Comparison of ENCODE assay signal across 8 cellular contexts in the genomic region with DNA sequence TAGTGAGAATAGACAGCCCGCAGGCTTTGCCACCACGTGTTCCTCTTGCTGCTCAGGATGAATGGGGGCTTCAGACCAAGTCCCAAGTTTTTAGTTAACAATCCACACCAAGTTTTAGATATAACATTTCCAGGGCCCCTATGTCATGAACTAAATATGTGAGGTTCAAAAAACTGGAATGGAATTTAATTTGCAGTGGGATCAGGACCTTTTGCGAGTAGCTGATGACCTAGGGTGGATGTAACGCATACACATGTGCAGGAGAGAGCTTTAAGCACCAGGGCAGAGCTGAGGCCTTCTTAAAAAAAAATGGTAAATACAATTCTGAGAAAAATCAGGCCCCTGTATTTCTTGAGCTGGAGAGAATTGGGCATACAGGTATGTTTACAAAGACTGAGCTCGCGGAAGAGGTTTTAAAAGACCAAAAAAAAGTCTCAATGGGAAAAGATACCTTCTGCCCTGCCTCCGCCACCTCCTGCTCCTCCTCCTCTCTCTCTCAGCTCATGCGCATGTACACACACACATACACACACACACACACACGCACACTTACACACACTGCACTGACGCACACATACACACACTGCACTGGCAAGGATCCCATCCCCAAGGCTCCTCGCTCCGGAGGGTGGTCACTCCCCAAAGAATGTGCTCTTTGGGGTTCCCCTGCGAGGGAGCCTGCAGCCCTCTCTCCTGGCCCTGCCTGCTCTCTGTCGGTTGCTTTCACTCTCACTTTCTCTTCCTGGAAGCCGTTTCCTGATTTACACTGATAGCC. TPM values are rescaled to one million over a fixed set of nuclear protein-coding genes. Genes with fewer than 3 reads are reported as not detected.
A peak's percentile ranks its signal among the peaks of the same experiment; 100 is the strongest.
DNase-seq lines count a peak whose midpoint lies in the region; ATAC-seq and TF ChIP-seq lines count a peak whose summit lies in the region.

No MANE protein-coding gene starts in this region.

- H3K4me3 ChIP-seq in BLaER1 (peak overlapping the region; percentile 60), gastroesophageal sphincter (peak overlapping the region; percentile 51 to 52)

- peak overlapping the region; percentile 90 for H3K4me2 ChIP-seq in BLaER1

- H4K20me1 ChIP-seq in BLaER1: no peaks in the 10 kb centered on the region

- peaks cover 16% of the 10 kb centered on the region for H3K4me1 Mint-ChIP-seq in activated T-cell treated with anti-CD3 and anti-CD28 coated beads, Interleukin-2, amount 50 U/mL, for 24 hours (ENCODE audit: low read depth)
- peaks cover 11% of the 10 kb centered on the region for H3K4me1 Mint-ChIP-seq in progenitor cell of endocrine pancreas (ENCODE audit: low read depth)

- H3K4me3 Mint-ChIP-seq in activated T-cell treated with anti-CD3 and anti-CD28 coated beads, Interleukin-2, amount 50 U/mL, for 24 hours: peak overlapping the region; percentile 82
- H3K4me3 Mint-ChIP-seq in progenitor cell of endocrine pancreas (ENCODE audit: low read depth): peak overlapping the region; percentile 61

- H3K4me1 ChIP-seq in BLaER1: peaks cover 40% of the 10 kb centered on the region
- peaks cover 0 to 27% (median 0%) of the 10 kb centered on the region in 3 donors for H3K4me1 ChIP-seq in gastroesophageal sphincter

- intact Hi-C loops in posterior vena cava (cut with DNase I): no loop called here

- H3K27me3 ChIP-seq in BLaER1 (no peaks in the 10 kb centered on the region), gastroesophageal sphincter (no peaks in the 10 kb centered on the region)

- peak; percentile 86 for ATAC-seq in GM19452 (IDR thresholded peaks at IDR 0.05; ENCODE audit: unreplicated experiment)
- ATAC-seq in HG03520 (IDR thresholded peaks at IDR 0.05; ENCODE audit: unreplicated experiment): peak; percentile 79
- ATAC-seq in gastroesophageal sphincter: peak; percentile 51

- H3K9ac ChIP-seq in BLaER1: peak overlapping the region; percentile 73

- no peak for TF ChIP-seq EP300 in gastroesophageal sphincter (IDR thresholded peaks at IDR 0.05)

- H3K9me3 Mint-ChIP-seq in activated T-cell treated with anti-CD3 and anti-CD28 coated beads, Interleukin-2, amount 50 U/mL, for 24 hours: no peaks in the 10 kb centered on the region
- H3K9me3 Mint-ChIP-seq in progenitor cell of endocrine pancreas (ENCODE audit: low read depth): no peaks in the 10 kb centered on the region

- TF ChIP-seq CTCF in gastroesophageal sphincter (IDR thresholded peaks at IDR 0.05) (no peak), progenitor cell of endocrine pancreas (IDR thresholded peaks at IDR 0.05; ENCODE audit: unreplicated experiment) (no peak)

- 20 to 21% methylated on average over 11 to 14 of the region's 15 CpGs for WGBS in gastroesophageal sphincter (ENCODE audit: low coverage in 1 of 2), 2 donors

- no peak for TF ChIP-seq POLR2A in gastroesophageal sphincter (IDR thresholded peaks at IDR 0.05)

- H3K9me3 ChIP-seq in BLaER1 (no peaks in the 10 kb centered on the region), gastroesophageal sphincter (no peaks in the 10 kb centered on the region)

- no peaks in the 10 kb centered on the region for H3K36me3 ChIP-seq in BLaER1
- H3K36me3 ChIP-seq in gastroesophageal sphincter: no peaks in the 10 kb centered on the region

- H3K27me3 Mint-ChIP-seq in activated T-cell treated with anti-CD3 and anti-CD28 coated beads, Interleukin-2, amount 50 U/mL, for 24 hours: no peaks in the 10 kb centered on the region
- peaks cover 42% of the 10 kb centered on the region for H3K27me3 Mint-ChIP-seq in progenitor cell of endocrine pancreas

- peak overlapping the region; percentile 80 for H3K27ac ChIP-seq in BLaER1
- peak overlapping the region in 2 of 4 donors; percentile 40 to 48 for H3K27ac ChIP-seq in gastroesophageal sphincter

- H3K36me3 Mint-ChIP-seq in activated T-cell treated with anti-CD3 and anti-CD28 coated beads, Interleukin-2, amount 50 U/mL, for 24 hours (ENCODE audit: low read depth): no peaks in the 10 kb centered on the region
- no peaks in the 10 kb centered on the region for H3K36me3 Mint-ChIP-seq in progenitor cell of endocrine pancreas (ENCODE audit: insufficient read depth)

- peak overlapping the region; percentile 93 for H3K27ac Mint-ChIP-seq in activated T-cell treated with anti-CD3 and anti-CD28 coated beads, Interleukin-2, amount 50 U/mL, for 24 hours
- no peak overlapping the region for H3K27ac Mint-ChIP-seq in progenitor cell of endocrine pancreas

- DNase-seq in activated T-cell treated with anti-CD3 and anti-CD28 coated beads, Interleukin-2, amount 50 U/mL, for 24 hours: peak; percentile 61
- DNase-seq in progenitor cell of endocrine pancreas (ENCODE audit: low spot score, unreplicated experiment) (no peak), posterior vena cava (ENCODE audit: low spot score) (no peak), NCI-H1436 treated with DMSO at 0.1 percent for 48 hours (lab: John Stamatoyannopoulos, UW) (no peak)

RNA-seq across cellular contexts. Expression of gene IGF1R, which starts 48.2 kb away (rescaled TPM):
- total RNA-seq in gastroesophageal sphincter: 10 to 100 TPM; 31.6 to 87.8 (median 60.0) TPM
- 106 and 109 TPM in 2 replicates for total RNA-seq in progenitor cell of endocrine pancreas
- total RNA-seq in posterior vena cava: 10 to 100 TPM; 30.7 to 50.1 TPM
